23 cellular contexts compared by ENCODE assay signal in the genomic region with DNA sequence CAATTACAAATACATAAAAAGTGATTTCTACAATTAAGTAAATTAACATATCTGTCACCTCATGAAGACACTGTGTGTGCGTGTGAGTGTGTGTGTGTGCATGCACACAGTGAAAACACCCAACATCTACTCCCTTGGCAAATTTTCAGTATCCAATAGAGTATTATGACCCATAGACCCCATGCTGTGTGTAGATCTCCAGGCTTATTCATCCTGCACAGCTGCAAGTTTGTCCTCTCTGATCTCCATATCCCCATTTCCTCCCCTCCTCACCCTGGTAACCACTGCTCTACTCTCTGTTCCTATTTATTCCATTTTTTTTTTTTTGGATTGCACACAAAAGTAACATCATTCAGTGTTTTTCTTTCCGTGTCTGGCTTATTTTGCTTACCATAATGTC.
DNase-seq lines count a peak whose midpoint lies in the region; ATAC-seq and TF ChIP-seq lines count a peak whose summit lies in the region.
"Had no signal": no experiment of that assay in that cellular context is flagged by ENCODE, and none has a peak within 500 bp of the region (broad histone marks: within the 10 kb centered on the region; RNA-seq: fewer than 3 reads in every experiment).

No MANE protein-coding gene starts in this region.

- no peaks in the 10 kb centered on the region for H3K79me2 ChIP-seq in neural cell (replicated peaks; ENCODE audit: insufficient read depth, low read length)

- H3K4me2 ChIP-seq in neural cell (ENCODE audit: low read length) = no peak overlapping the region
- H3K4me2 ChIP-seq: SK-N-SH had no signal

- intact Hi-C loops in body of pancreas (cut with DNase I) = no loop called here

- H3K36me3 ChIP-seq in neural cell (ENCODE audit: insufficient read depth, low read length) = no peaks in the 10 kb centered on the region
- no peaks in the 10 kb centered on the region for H3K36me3 ChIP-seq in body of pancreas (replicated peaks in 1 of 2; ENCODE audit: insufficient read depth in 1 of 2, low read depth in 2 of 2)
- H3K36me3 ChIP-seq: BE2C had no signal

- DNase-seq in DMS79 treated with DMSO at 0.1 percent for 48 hours (lab: John Stamatoyannopoulos, UW) (peak; percentile 23), DMS79 (lab: John Stamatoyannopoulos, UW) (no peak), NCI-H146 (lab: John Stamatoyannopoulos, UW) (peak; percentile 65), astrocyte of the spinal cord (ENCODE audit: low read depth, low spot score) (peak; percentile 80), body of pancreas (no peak), HCEC 1CT (no peak)
- no peak for DNase-seq in activated T-cell treated with anti-CD3 and anti-CD28 coated beads, Interleukin-2, amount 50 U/mL, for 1 hour
- DNase-seq: ACHN; BE2C; CD8-positive, alpha-beta memory T cell; DMS 273 treated with DMSO at 0.1 percent for 48 hours; DND-41; Kasumi-1; NCI-H1436; NCI-H1930; NCI-H2107; NCI-H510A treated with DMSO at 0.1 percent for 48 hours; NCI-H774; SK-N-SH; SW 1271 had no signal

- H3K9me3 ChIP-seq in neural cell (ENCODE audit: low read length) = no peaks in the 10 kb centered on the region
- H3K9me3 ChIP-seq in body of pancreas = no peaks in the 10 kb centered on the region
- H3K9me3 ChIP-seq: BE2C, SK-N-SH had no signal

- no peak for TF ChIP-seq RAD21 in neural cell (conservative IDR thresholded peaks at IDR 0.05)

- H3K27me3 ChIP-seq in neural cell (ENCODE audit: insufficient read depth, low read depth, low read length) = no peaks in the 10 kb centered on the region
- H3K27me3 ChIP-seq in body of pancreas = no peaks in the 10 kb centered on the region
- H3K27me3 ChIP-seq: BE2C had no signal

- no peak overlapping the region for H2AFZ ChIP-seq in neural cell (ENCODE audit: low read depth, low read length)

- H3F3A ChIP-seq in neural cell (ENCODE audit: insufficient read depth, low read length, poor library complexity, severe bottlenecking) = no peaks in the 10 kb centered on the region

- TF ChIP-seq CTCF in astrocyte of the spinal cord (IDR thresholded peaks at IDR 0.05; ENCODE audit: low read depth, low read length) (no peak), neural cell (IDR thresholded peaks at IDR 0.05; ENCODE audit: poor library complexity, severe bottlenecking) (no peak), body of pancreas (IDR thresholded peaks at IDR 0.05) (no peak)

- TF ChIP-seq EP300 in neural cell (conservative IDR thresholded peaks at IDR 0.05; ENCODE audit: poor library complexity, severe bottlenecking) = no peak

- H3K9me2 ChIP-seq in neural cell (ENCODE audit: insufficient read depth, low read length) = no peaks in the 10 kb centered on the region
- H3K9me2 ChIP-seq: SK-N-SH had no signal

- in situ Hi-C loops in astrocyte of the spinal cord (cut with HindIII; ENCODE audit: low sequenced_read_pairs) = no loop called here

- no peak for TF ChIP-seq POLR2A in body of pancreas (IDR thresholded peaks at IDR 0.05)

- ATAC-seq in body of pancreas = no peak
- ATAC-seq: K562 had no signal

- no peaks in the 10 kb centered on the region for H4K20me1 ChIP-seq in neural cell (ENCODE audit: insufficient read depth)

- H3K4me3 ChIP-seq in astrocyte of the spinal cord (ENCODE audit: low read depth, low read length) = no peak overlapping the region
- H3K4me3 ChIP-seq in neural cell (ENCODE audit: low read length) = peak overlapping the region; percentile 14
- no peak overlapping the region for H3K4me3 ChIP-seq in body of pancreas
- H3K4me3 ChIP-seq: K562 had no signal

- peaks cover 8% of the 10 kb centered on the region for H3K4me1 ChIP-seq in body of pancreas
- H3K4me1 ChIP-seq: BE2C had no signal

- peak overlapping the region; percentile 25 for H3K9ac ChIP-seq in neural cell (ENCODE audit: low read length)
- H3K9ac ChIP-seq: SK-N-SH had no signal

- WGBS in body of pancreas, 2 donors = 80 to 89% methylated on average over 2 of the region's 2 CpGs

- peak overlapping the region; percentile 74 for H3K27ac ChIP-seq in neural cell (ENCODE audit: low read length)
- no peak overlapping the region for H3K27ac ChIP-seq in body of pancreas
- H3K27ac ChIP-seq: 22Rv1 had no signal

TF ChIP-seq in neural cell, 6 proteins besides CTCF, POLR2A, EP300 and RAD21:
- TF ChIP-seq TAF1 (IDR thresholded peaks at IDR 0.05; ENCODE audit: low read depth) (no peak), SMC3 (conservative IDR thresholded peaks at IDR 0.05; ENCODE audit: poor library complexity) (no peak), POLR2AphosphoS5 (IDR thresholded peaks at IDR 0.05) (no peak), MXI1 (conservative IDR thresholded peaks at IDR 0.05; ENCODE audit: poor library complexity, severe bottlenecking) (no peak), EZH2 (IDR thresholded peaks at IDR 0.05; ENCODE audit: borderline replicate concordance, insufficient read depth, low read length, poor library complexity, severe bottlenecking) (no peak)
- TF ChIP-seq, protein P1, sequence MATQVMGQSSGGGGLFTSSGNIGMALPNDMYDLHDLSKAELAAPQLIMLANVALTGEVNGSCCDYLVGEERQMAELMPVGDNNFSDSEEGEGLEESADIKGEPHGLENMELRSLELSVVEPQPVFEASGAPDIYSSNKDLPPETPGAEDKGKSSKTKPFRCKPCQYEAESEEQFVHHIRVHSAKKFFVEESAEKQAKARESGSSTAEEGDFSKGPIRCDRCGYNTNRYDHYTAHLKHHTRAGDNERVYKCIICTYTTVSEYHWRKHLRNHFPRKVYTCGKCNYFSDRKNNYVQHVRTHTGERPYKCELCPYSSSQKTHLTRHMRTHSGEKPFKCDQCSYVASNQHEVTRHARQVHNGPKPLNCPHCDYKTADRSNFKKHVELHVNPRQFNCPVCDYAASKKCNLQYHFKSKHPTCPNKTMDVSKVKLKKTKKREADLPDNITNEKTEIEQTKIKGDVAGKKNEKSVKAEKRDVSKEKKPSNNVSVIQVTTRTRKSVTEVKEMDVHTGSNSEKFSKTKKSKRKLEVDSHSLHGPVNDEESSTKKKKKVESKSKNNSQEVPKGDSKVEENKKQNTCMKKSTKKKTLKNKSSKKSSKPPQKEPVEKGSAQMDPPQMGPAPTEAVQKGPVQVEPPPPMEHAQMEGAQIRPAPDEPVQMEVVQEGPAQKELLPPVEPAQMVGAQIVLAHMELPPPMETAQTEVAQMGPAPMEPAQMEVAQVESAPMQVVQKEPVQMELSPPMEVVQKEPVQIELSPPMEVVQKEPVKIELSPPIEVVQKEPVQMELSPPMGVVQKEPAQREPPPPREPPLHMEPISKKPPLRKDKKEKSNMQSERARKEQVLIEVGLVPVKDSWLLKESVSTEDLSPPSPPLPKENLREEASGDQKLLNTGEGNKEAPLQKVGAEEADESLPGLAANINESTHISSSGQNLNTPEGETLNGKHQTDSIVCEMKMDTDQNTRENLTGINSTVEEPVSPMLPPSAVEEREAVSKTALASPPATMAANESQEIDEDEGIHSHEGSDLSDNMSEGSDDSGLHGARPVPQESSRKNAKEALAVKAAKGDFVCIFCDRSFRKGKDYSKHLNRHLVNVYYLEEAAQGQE (IDR thresholded peaks at IDR 0.05; ENCODE audit: borderline replicate concordance) = no peak

Comparison
In these comparisons a context has a peak if more than half of its experiments do, and no peak if none do; other contexts are left out.
1. DNase-seq: peak in DMS79 treated with DMSO at 0.1 percent for 48 hours (single experiment), NCI-H146 (single experiment) and astrocyte of the spinal cord (single experiment); none in DMS79 (single experiment), activated T-cell treated with anti-CD3 and anti-CD28 coated beads, Interleukin-2, amount 50 U/mL, for 1 hour (single experiment), body of pancreas (0 of 4) and HCEC 1CT (single experiment).